11 cellular contexts compared by ENCODE assay signal in the genomic region with DNA sequence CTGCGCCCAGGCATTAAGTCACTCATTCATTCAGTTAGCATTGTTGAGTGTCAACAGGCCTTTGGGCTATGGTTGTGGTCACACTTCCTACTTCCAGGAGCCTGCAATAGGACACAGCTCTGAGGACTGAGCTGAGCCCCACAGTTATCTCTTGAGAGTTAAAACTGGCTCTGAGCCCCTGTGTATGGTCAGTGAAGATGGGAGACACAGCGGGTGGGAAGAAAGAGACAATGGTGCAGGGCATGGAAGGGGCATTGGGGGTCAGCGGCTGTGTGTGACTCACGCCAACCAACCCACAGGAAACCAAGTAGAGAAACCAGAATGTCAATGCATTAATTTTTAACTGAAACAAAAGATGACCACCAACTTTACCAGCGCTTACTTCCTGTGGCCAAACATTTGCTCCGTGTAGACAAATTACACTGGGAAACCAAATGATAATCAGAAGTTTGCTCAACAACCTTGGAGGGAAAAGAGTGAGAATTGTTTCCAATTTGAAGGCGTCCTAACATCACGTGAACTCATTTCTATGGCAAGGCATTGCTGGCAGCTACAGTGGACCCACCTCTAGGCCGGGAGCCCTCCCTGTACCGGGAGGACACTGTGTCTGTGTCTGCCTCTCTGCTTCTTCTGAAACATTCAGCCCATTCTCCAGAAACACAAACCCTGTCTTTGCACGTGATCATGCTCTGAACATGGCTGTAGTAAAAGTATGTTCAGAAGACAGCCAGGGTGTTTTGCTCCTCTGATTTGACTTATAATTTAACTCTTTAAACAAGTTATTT.
DNase-seq lines count a peak whose midpoint lies in the region; ATAC-seq lines count a peak whose summit lies in the region.
"Had no signal": no experiment of that assay in that cellular context is flagged by ENCODE, and none has a peak within 500 bp of the region (broad histone marks: within the 10 kb centered on the region; RNA-seq: fewer than 3 reads in every experiment).

No MANE protein-coding gene starts in this region.

- DNase-seq in HT1080 (ENCODE audit: low read depth) = peak; percentile 68
- peak; percentile 41 for DNase-seq in left lobe of liver (ENCODE audit: low spot score)
- DNase-seq in stimulated activated naive CD4-positive, alpha-beta T cell (lab: John Stamatoyannopoulos, UW) = no peak
- DNase-seq in AG08395 (ENCODE audit: low spot score) = no peak
- DNase-seq in NCI-H1930 (lab: John Stamatoyannopoulos, UW) = no peak
- DNase-seq in DMS153 treated with DMSO at 0.1 percent for 48 hours (lab: John Stamatoyannopoulos, UW; ENCODE audit: unreplicated experiment) = no peak
- DNase-seq: activated CD4-positive, alpha-beta T cell treated with anti-CD3 and anti-CD28 coated beads for 36 hours; dermis blood vessel endothelial cell; DMS 273 treated with DMSO at 0.1 percent for 48 hours had no signal

- ATAC-seq in GM18508 (IDR thresholded peaks at IDR 0.05; ENCODE audit: insufficient read depth, unreplicated experiment) (peak; percentile 45), GM21619 (IDR thresholded peaks at IDR 0.05; ENCODE audit: unreplicated experiment) (peak; percentile 51), left lobe of liver (no peak)
- ATAC-seq: activated CD4-positive, alpha-beta T cell treated with anti-CD3 and anti-CD28 coated beads for 36 hours had no signal

Comparison
In these comparisons a context has a peak if more than half of its experiments do, and no peak if none do; other contexts are left out.
1. DNase-seq: peak in HT1080 (single experiment) and left lobe of liver (single experiment); none in stimulated activated naive CD4-positive, alpha-beta T cell (0 of 6), AG08395 (single experiment), NCI-H1930 (0 of 2) and DMS153 treated with DMSO at 0.1 percent for 48 hours (single experiment).